Comparison of ENCODE assay signal across 31 cellular contexts in genomic region chr6:70636589-70636988, GRCh38.
"Had no signal": no experiment of that assay in that cellular context is flagged by ENCODE, and none has a peak within 500 bp of the region (broad histone marks: within the 10 kb centered on the region; RNA-seq: fewer than 3 reads in every experiment).

No MANE protein-coding gene starts in this region.

- H3K4me2 ChIP-seq: smooth muscle cell had no signal

- H3K4me1 Mint-ChIP-seq: naive thymus-derived CD8-positive, alpha-beta T cell; nephron progenitor cell; neural crest cell; stimulated activated memory B cell treated with anti-CD40 and anti-IgM and Interleukin-4, amounts not matched to agents 10 μg/mL and 1 μg/mL and 100 μg/mL, for 72 hours; stimulated activated naive CD8-positive, alpha-beta T cell treated with anti-CD3 and anti-CD28 coated beads, Interleukin-15, amount 100 ng/mL, for 72 hours had no signal

- DNase-seq: naive thymus-derived CD8-positive, alpha-beta T cell; nephron progenitor cell; nucleus accumbens; pancreas; retina; right lobe of liver; spleen; stimulated activated CD4-positive, alpha-beta T cell treated with anti-CD3 and anti-CD28 coated beads, Interleukin-12 subunit alpha, Interleukin-12 subunit beta, amount 100 ng/mL, for 4 hours; stimulated activated CD4-positive, alpha-beta T cell treated with anti-CD3 and anti-CD28 coated beads, Interleukin-1b, Interleukin-23, amount 100 ng/mL, for 48 hours; stimulated activated CD4-positive, alpha-beta T cell treated with anti-CD3 and anti-CD28 coated beads, Interleukin-4, amount 100 ng/mL, for 1 hour; stimulated activated CD4-positive, alpha-beta T cell treated with anti-CD3 and anti-CD28 coated beads, Interleukin-4, amount 100 ng/mL, for 4 hours; stimulated activated CD8-positive, alpha-beta memory T cell treated with anti-CD3 and anti-CD28 coated beads, Interleukin-4, amount 100 ng/mL, for 48 hours; stimulated activated naive CD4-positive, alpha-beta T cell; stimulated activated naive CD8-positive, alpha-beta T cell treated with anti-CD3 and anti-CD28 coated beads, Interleukin-15, amount 100 ng/mL, for 72 hours; stimulated activated naive CD8-positive, alpha-beta T cell treated with anti-CD3 and anti-CD28 coated beads, Interleukin-15, Interleukin-2, amounts not matched to agents 100 U/mL and 50 U/mL, for 24 hours; substantia nigra; testis; tibial artery; transverse colon; upper lobe of right lung had no signal

- H3K4me3 Mint-ChIP-seq: naive thymus-derived CD8-positive, alpha-beta T cell; natural killer cell treated with Interleukin-12 subunit alpha and Interleukin-12 subunit beta and Interleukin-15 and Interleukin-18, amount 100 ng/mL, for 72 hours; nephron progenitor cell; neural crest cell; stimulated activated memory B cell treated with anti-CD40 and anti-IgM and Interleukin-4, amounts not matched to agents 10 μg/mL and 1 μg/mL and 100 μg/mL, for 72 hours; stimulated activated naive CD8-positive, alpha-beta T cell treated with anti-CD3 and anti-CD28 coated beads, Interleukin-15, amount 100 ng/mL, for 72 hours; type B pancreatic cell had no signal

- H3K27me3 Mint-ChIP-seq: naive thymus-derived CD8-positive, alpha-beta T cell; stimulated activated memory B cell treated with anti-CD40 and anti-IgM and Interleukin-4, amounts not matched to agents 10 μg/mL and 1 μg/mL and 100 μg/mL, for 72 hours; stimulated activated naive CD8-positive, alpha-beta T cell treated with anti-CD3 and anti-CD28 coated beads, Interleukin-15, amount 100 ng/mL, for 72 hours; type B pancreatic cell had no signal

- H3K27ac Mint-ChIP-seq: naive thymus-derived CD8-positive, alpha-beta T cell; natural killer cell treated with Interleukin-12 subunit alpha and Interleukin-12 subunit beta and Interleukin-15 and Interleukin-18, amount 100 ng/mL, for 72 hours; nephron progenitor cell; stimulated activated memory B cell treated with anti-CD40 and anti-IgM and Interleukin-4, amounts not matched to agents 10 μg/mL and 1 μg/mL and 100 μg/mL, for 72 hours; stimulated activated naive CD8-positive, alpha-beta T cell treated with anti-CD3 and anti-CD28 coated beads, Interleukin-15, amount 100 ng/mL, for 72 hours; type B pancreatic cell had no signal

- H3K4me1 ChIP-seq: pancreas, prostate gland, right atrium auricular region, right lobe of liver, spleen, suprapubic skin, testis, tibial artery, transverse colon, upper lobe of right lung, vagina had no signal

- H3K4me3 ChIP-seq: pancreas, prostate gland, right atrium auricular region, right lobe of liver, skin epidermis, smooth muscle cell, spleen, suprapubic skin, testis, tibial artery, transverse colon, upper lobe of right lung, vagina had no signal

- H3K27ac ChIP-seq: neutrophil, pancreas, prostate gland, right atrium auricular region, right lobe of liver, skin epidermis, spleen, suprapubic skin, testis, tibial artery, transverse colon, upper lobe of right lung, vagina had no signal

- H3K36me3 ChIP-seq: neutrophil, pancreas, prostate gland, right atrium auricular region, right lobe of liver, spleen, suprapubic skin, tibial artery, transverse colon, upper lobe of right lung, vagina had no signal

- H3K9me3 ChIP-seq: neutrophil, pancreas, prostate gland, right atrium auricular region, right lobe of liver, spleen, suprapubic skin, testis, tibial artery, transverse colon, upper lobe of right lung, vagina had no signal

- H3K9me3 Mint-ChIP-seq: naive thymus-derived CD8-positive, alpha-beta T cell; natural killer cell treated with Interleukin-12 subunit alpha and Interleukin-12 subunit beta and Interleukin-15 and Interleukin-18, amount 100 ng/mL, for 72 hours; nephron progenitor cell; neural crest cell; stimulated activated memory B cell treated with anti-CD40 and anti-IgM and Interleukin-4, amounts not matched to agents 10 μg/mL and 1 μg/mL and 100 μg/mL, for 72 hours; stimulated activated naive CD8-positive, alpha-beta T cell treated with anti-CD3 and anti-CD28 coated beads, Interleukin-15, amount 100 ng/mL, for 72 hours; type B pancreatic cell had no signal

- H3K36me3 Mint-ChIP-seq: naive thymus-derived CD8-positive, alpha-beta T cell; natural killer cell treated with Interleukin-12 subunit alpha and Interleukin-12 subunit beta and Interleukin-15 and Interleukin-18, amount 100 ng/mL, for 72 hours; stimulated activated memory B cell treated with anti-CD40 and anti-IgM and Interleukin-4, amounts not matched to agents 10 μg/mL and 1 μg/mL and 100 μg/mL, for 72 hours; type B pancreatic cell had no signal

- H3K27me3 ChIP-seq: neutrophil, pancreas, right atrium auricular region, right lobe of liver, spleen, suprapubic skin, testis, tibial artery, transverse colon, upper lobe of right lung, vagina had no signal

- ATAC-seq: naive thymus-derived CD8-positive, alpha-beta T cell; natural killer cell treated with Interleukin-12 subunit alpha and Interleukin-12 subunit beta and Interleukin-15 and Interleukin-18, amount 100 ng/mL, for 72 hours; pancreas; right lobe of liver; stimulated activated memory B cell treated with anti-CD40 and anti-IgM and Interleukin-4, amounts not matched to agents 10 μg/mL and 1 μg/mL and 100 μg/mL, for 72 hours; stimulated activated naive CD8-positive, alpha-beta T cell treated with anti-CD3 and anti-CD28 coated beads, Interleukin-15, amount 100 ng/mL, for 72 hours; stimulated activated naive CD8-positive, alpha-beta T cell treated with anti-CD3 and anti-CD28 coated beads, Interleukin-15, Interleukin-2, amounts not matched to agents 100 U/mL and 50 U/mL, for 24 hours; upper lobe of right lung had no signal
